ENCODE assay signal across 8 cellular contexts in genomic region chr1:44808938-44809917, GRCh38. TPM values are rescaled to one million over a fixed set of nuclear protein-coding genes. Genes with fewer than 3 reads are reported as not detected.
DNase-seq lines count a peak whose midpoint lies in the region; ATAC-seq and TF ChIP-seq lines count a peak whose summit lies in the region.

No MANE protein-coding gene starts in this region.

- DNase-seq in SIG-M5 treated with dmso at 0.1 percent for 504 hours (lab: John Stamatoyannopoulos, UW; ENCODE audit: unreplicated experiment) (peak; percentile 83), SIG-M5 (lab: John Stamatoyannopoulos, UW) (no peak), caudate nucleus (lab: John Stamatoyannopoulos, UW) (peak in 7 of 61 donors; percentile 13 to 40 (median 25)), lung microvascular endothelial cell (ENCODE audit: low read depth in 2 of 2) (peak; percentile 63 to 84)
- peak; percentile 86 to 87 for DNase-seq in stimulated activated CD8-positive, alpha-beta memory T cell treated with anti-CD3 and anti-CD28 coated beads, Interleukin-15, amount 100 ng/mL, for 48 hours (ENCODE audit: low read depth in 2 of 2)

- ATAC-seq in HG03520 (IDR thresholded peaks at IDR 0.05; ENCODE audit: unreplicated experiment) = peak; percentile 55
- ATAC-seq in esophagus mucosa = no peak

- peak overlapping the region; percentile 99 for H3K27ac ChIP-seq in caudate nucleus (ENCODE audit: low read depth, low read length)

- peak overlapping the region; percentile 60 for H3K4me3 ChIP-seq in WI38 (ENCODE audit: low read depth, low read length)

- TF ChIP-seq CTCF in WI38 (IDR thresholded peaks at IDR 0.05; ENCODE audit: low read depth, low read length) = no peak

RNA-seq across cellular contexts. Expression of gene BTBD19, which starts 0.9 kb away (rescaled TPM):
- total RNA-seq in lung microvascular endothelial cell (4.4 and 6.0 TPM in 2 replicates), esophagus mucosa (2.4 TPM)

RNA-seq across cellular contexts. Expression of gene DYNLT4, which starts 2.1 kb away (rescaled TPM):
- total RNA-seq in lung microvascular endothelial cell (under 0.01 and 0.40 TPM in 2 replicates), esophagus mucosa (not detected)

RNA-seq across cellular contexts. Expression of gene PLK3, which starts 9.1 kb away (rescaled TPM):
- total RNA-seq in lung microvascular endothelial cell = 10.0 and 22.4 TPM in 2 replicates
- 20.7 TPM for total RNA-seq in esophagus mucosa

RNA-seq across cellular contexts. Expression of gene BEST4, which starts 21.3 kb away (rescaled TPM):
- total RNA-seq in lung microvascular endothelial cell (under 0.01 TPM in 1 of 2 replicates, not detected in the other), esophagus mucosa (not detected)

RNA-seq across cellular contexts. Expression of gene PTCH2, which starts 33.8 kb away (rescaled TPM):
- total RNA-seq in lung microvascular endothelial cell (under 0.01 TPM in 2 replicates), esophagus mucosa (0.40 TPM)
